ENCODE assay signal across 9 cellular contexts in the genomic region with DNA sequence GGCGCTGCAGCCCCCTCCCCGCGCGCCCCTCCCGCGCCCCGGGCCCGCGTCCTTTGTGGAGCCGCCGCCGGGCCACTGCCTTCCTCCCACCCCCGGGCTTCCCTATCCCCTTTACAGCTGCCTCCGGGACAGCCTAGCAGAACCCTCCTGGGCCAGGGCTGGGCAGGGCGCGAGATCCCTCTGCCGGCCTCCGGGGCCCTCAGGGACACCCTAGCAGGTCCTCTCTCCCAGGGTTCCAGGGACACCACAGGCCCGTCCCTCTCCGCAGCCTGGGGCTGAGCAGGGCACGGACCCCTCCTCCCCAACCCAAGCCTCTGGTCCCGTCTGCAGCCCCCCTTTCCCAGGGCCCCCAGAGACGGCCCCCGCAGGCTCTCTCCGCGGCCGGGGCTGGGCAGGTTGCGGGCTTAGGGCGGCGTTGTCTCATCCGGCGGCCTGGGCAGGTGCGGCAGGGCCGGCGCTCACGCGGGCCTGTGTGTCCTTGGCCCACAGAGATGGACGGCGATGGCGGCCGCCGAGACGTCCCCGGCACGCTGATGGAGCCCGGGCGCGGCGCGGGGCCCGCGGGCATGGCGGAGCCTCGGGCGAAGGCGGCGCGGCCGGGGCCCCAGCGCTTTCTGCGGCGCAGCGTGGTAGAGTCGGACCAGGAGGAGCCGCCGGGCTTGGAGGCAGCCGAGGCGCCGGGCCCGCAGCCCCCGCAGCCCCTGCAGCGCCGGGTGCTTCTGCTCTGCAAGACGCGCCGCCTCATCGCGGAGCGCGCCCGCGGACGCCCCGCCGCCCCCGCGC. TPM values are rescaled to one million over a fixed set of nuclear protein-coding genes. Genes with fewer than 3 reads are reported as not detected.
DNase-seq lines count a peak whose midpoint lies in the region; ATAC-seq and TF ChIP-seq lines count a peak whose summit lies in the region.
"Had no signal": no experiment of that assay in that cellular context is flagged by ENCODE, and none has a peak within 500 bp of the region (broad histone marks: within the 10 kb centered on the region; RNA-seq: fewer than 3 reads in every experiment).

No MANE protein-coding gene starts in this region.

- H3F3A ChIP-seq in GM23338 (replicated peaks; ENCODE audit: low read depth) (no peaks in the 10 kb centered on the region), SK-N-SH (replicated peaks; ENCODE audit: insufficient read depth) (no peaks in the 10 kb centered on the region)

- no peak for TF ChIP-seq POLR2A in prostate gland (IDR thresholded peaks at IDR 0.05)

- TF ChIP-seq RAD21 in SK-N-SH (IDR thresholded peaks at IDR 0.05; ENCODE audit: low read length) = no peak

- TF ChIP-seq CTCF in GM23338 (conservative IDR thresholded peaks at IDR 0.05; ENCODE audit: low read depth in 2 of 2) (no peak), SK-N-SH (IDR thresholded peaks at IDR 0.05) (no peak), foreskin keratinocyte (conservative IDR thresholded peaks at IDR 0.05) (no peak), prostate gland (IDR thresholded peaks at IDR 0.05) (no peak), brain microvascular endothelial cell (IDR thresholded peaks at IDR 0.05; ENCODE audit: low read depth, low read length, missing control alignments) (no peak)

- H3K27me3 ChIP-seq in GM23338 (ENCODE audit: insufficient read depth) = peaks cover 29% of the 10 kb centered on the region
- peaks cover 15% of the 10 kb centered on the region for H3K27me3 ChIP-seq in SK-N-SH (ENCODE audit: insufficient read depth)
- H3K27me3 ChIP-seq in foreskin keratinocyte = peaks cover 80% of the 10 kb centered on the region
- no peaks in the 10 kb centered on the region for H3K27me3 ChIP-seq in prostate gland (replicated peaks; ENCODE audit: insufficient read depth)
- H3K27me3 ChIP-seq in brain microvascular endothelial cell (replicated peaks) = peaks cover 43% of the 10 kb centered on the region

- H3K4me1 Mint-ChIP-seq in GM23338 = peaks cover 37% of the 10 kb centered on the region

- H3K9ac ChIP-seq in SK-N-SH = no peak overlapping the region

- peaks cover 12% of the 10 kb centered on the region; the same call in 1 of the 2 replicates for H3K4me1 ChIP-seq in GM23338 (ENCODE audit: insufficient read depth)
- H3K4me1 ChIP-seq in SK-N-SH (ENCODE audit: control insufficient read depth in 1 of 2, insufficient read depth in 2 of 2, low read depth in 1 of 2, low read length in 1 of 2) = peaks cover 0 to 63% of the 10 kb centered on the region in 2 experiments; a peak in 2 of 4 replicates
- H3K4me1 ChIP-seq in foreskin keratinocyte = no peaks in the 10 kb centered on the region
- H3K4me1 ChIP-seq in prostate gland (replicated peaks) = peaks cover 18% of the 10 kb centered on the region

- peaks cover 34% of the 10 kb centered on the region for H3K79me2 ChIP-seq in GM23338 (replicated peaks; ENCODE audit: insufficient read depth)
- H3K79me2 ChIP-seq in SK-N-SH (ENCODE audit: insufficient read depth) = no peaks in the 10 kb centered on the region

- no peaks in the 10 kb centered on the region; the same call in 2 of the 3 replicates for H3K36me3 Mint-ChIP-seq in GM23338 (ENCODE audit: low read depth)

- peak overlapping the region; percentile 74 for H3K4me3 ChIP-seq in GM23338
- H3K4me3 ChIP-seq in SK-N-SH (ENCODE audit: low read depth in 2 of 2, low read length in 1 of 2) = peak overlapping the region in 1 of 2 experiments; percentile 55; a peak in 3 of 4 replicates
- H3K4me3 ChIP-seq in prostate gland = peak overlapping the region; percentile 45 to 69
- no peak overlapping the region for H3K4me3 ChIP-seq in brain microvascular endothelial cell (ENCODE audit: low read depth, low read length)

- POLR2A ChIA-PET in SK-N-SH (lab: Yijun Ruan, JAX) = no interaction called here

- H3K9me2 ChIP-seq in GM23338 (ENCODE audit: insufficient read depth) (no peaks in the 10 kb centered on the region), SK-N-SH (no peaks in the 10 kb centered on the region)

- in situ Hi-C loops in brain microvascular endothelial cell (cut with HindIII; ENCODE audit: low pct_ligation_motif_present, low sequenced_read_pairs) = no loop called here

- H3K9me3 ChIP-seq in SK-N-SH (no peaks in the 10 kb centered on the region), prostate gland (no peaks in the 10 kb centered on the region)

- no peaks in the 10 kb centered on the region for H3K36me3 ChIP-seq in GM23338 (ENCODE audit: insufficient read depth)
- H3K36me3 ChIP-seq in SK-N-SH (replicated peaks in 1 of 2; ENCODE audit: control insufficient read depth in 1 of 2, insufficient read depth in 2 of 2, low read length in 1 of 2) = no peaks in the 10 kb centered on the region
- H3K36me3 ChIP-seq in prostate gland = no peaks in the 10 kb centered on the region
- no peaks in the 10 kb centered on the region for H3K36me3 ChIP-seq in brain microvascular endothelial cell (replicated peaks)

- DNase-seq in GM23338 (ENCODE audit: low spot score) (peak; percentile 57), SK-N-SH (peak; percentile 84), foreskin keratinocyte (no peak), prostate gland (ENCODE audit: low spot score) (no peak), ureter (ENCODE audit: low spot score) (no peak), brain microvascular endothelial cell (no peak)
- DNase-seq in effector CD8-positive, alpha-beta T cell (lab: John Stamatoyannopoulos, UW) = no peak

- intact Hi-C loops in prostate gland (cut with DNase I) = loop anchor here (2.0 to 5.0 kb wide), 2 partner anchors 22 to 52 kb away; partner anchors contain the start of gene NINJ1

- H2AFZ ChIP-seq in GM23338 (peak overlapping the region; percentile 56; the same call in 1 of the 2 replicates), SK-N-SH (ENCODE audit: low read depth) (0 out of 2 replicates have a peak overlapping the region, but pooled peaks have one; percentile 22)

- WGBS in SK-N-SH (ENCODE audit: low lambda C conversion rate) = 6% methylated on average over 11 of the region's 87 CpGs
- 3% methylated on average over 24 of the region's 87 CpGs for whole genome bisulfite sequencing in prostate gland

- H3K4me3 Mint-ChIP-seq in GM23338 = peak overlapping the region; percentile 66

- H3K27ac Mint-ChIP-seq in GM23338 = no peak overlapping the region

- H4K20me1 ChIP-seq in GM23338 (replicated peaks; ENCODE audit: insufficient read depth) (peaks cover 12% of the 10 kb centered on the region), SK-N-SH (ENCODE audit: insufficient read depth) (no peaks in the 10 kb centered on the region)

- no peaks in the 10 kb centered on the region; the same call in 2 of the 3 replicates for H3K9me3 Mint-ChIP-seq in GM23338

- peak; percentile 29 for ATAC-seq in GM23338
- ATAC-seq in foreskin keratinocyte = peak; percentile 26
- ATAC-seq in HG02642 (IDR thresholded peaks at IDR 0.05; ENCODE audit: poor library complexity, unreplicated experiment) = no peak

- no peak for TF ChIP-seq EP300 in SK-N-SH (IDR thresholded peaks at IDR 0.05; ENCODE audit: borderline replicate concordance in 1 of 2, low read depth in 1 of 2, low read length in 1 of 2)

- H3K4me2 ChIP-seq in GM23338 (peak overlapping the region; percentile 90), SK-N-SH (peak overlapping the region; percentile 37)

- H3K27me3 Mint-ChIP-seq in GM23338 (ENCODE audit: insufficient read depth, low read depth, poor library complexity) = peaks cover 22% of the 10 kb centered on the region

- CTCF ChIA-PET in SK-N-SH (lab: Yijun Ruan, JAX) = interaction anchor here (0.8 to 2.2 kb wide), 3 partner anchors 9 to 119 kb away, joined by 3 to 10 read pairs (median 3); no protein-coding TSS in a partner anchor

- no peak overlapping the region for H3K27ac ChIP-seq in GM23338 (ENCODE audit: low read depth)
- H3K27ac ChIP-seq in SK-N-SH (ENCODE audit: low read depth in 2 of 2, low read length in 1 of 2) = peak overlapping the region in 1 of 2 experiments; percentile 76; a peak in 1 of 4 replicates
- no peak overlapping the region for H3K27ac ChIP-seq in foreskin keratinocyte
- peak overlapping the region; percentile 17 to 62 for H3K27ac ChIP-seq in prostate gland
- no peak overlapping the region for H3K27ac ChIP-seq in brain microvascular endothelial cell

TF ChIP-seq in GM23338, 12 proteins besides CTCF, POLR2A, EP300 and RAD21 (continues in another document):
- TF ChIP-seq JUNB (IDR thresholded peaks at IDR 0.05; ENCODE audit: unreplicated experiment) (no peak), EZH2phosphoT487 (IDR thresholded peaks at IDR 0.05; ENCODE audit: unreplicated experiment) (no peak), STAT1 (IDR thresholded peaks at IDR 0.05; ENCODE audit: unreplicated experiment) (no peak)

TF ChIP-seq in SK-N-SH, 30 proteins besides CTCF, POLR2A, EP300 and RAD21 (continues in another document):
- TF ChIP-seq PBX3 (IDR thresholded peaks at IDR 0.05) (no peak), ELF1 (IDR thresholded peaks at IDR 0.05) (no peak), CHD2 (IDR thresholded peaks at IDR 0.05; ENCODE audit: low read length, partially characterized antibody) (no peak), MEF2A (IDR thresholded peaks at IDR 0.05; ENCODE audit: borderline replicate concordance, low read depth) (no peak)

RNA-seq across cellular contexts. Expression of gene WNK2, which starts 0.7 kb away (rescaled TPM):
- total RNA-seq in GM23338 (2014; rRNA removed; shearing (Covaris generic)) = 93.4 and 102 TPM in 2 replicates
- polyA plus RNA-seq in GM23338 (2016; fragmentation: Nextera tagmentation; extraction: Ambion mirVana) = 56.4 and 61.7 TPM in 2 replicates
- polyA plus RNA-seq in SK-N-SH (2012; rRNA removed) = 0.12 and 0.36 TPM in 2 replicates
- 0.40 and 1.2 TPM in 2 replicates for polyA plus RNA-seq in SK-N-SH (2012; cell fraction: cytosol; rRNA removed)
- 1.8 and 5.0 TPM in 2 replicates for polyA plus RNA-seq in SK-N-SH (2012; cell fraction: nucleus; rRNA removed)
- total RNA-seq in foreskin keratinocyte = 0.04 and 0.14 TPM in 2 replicates
- 0.10 TPM in 1 of 2 replicates, not detected in the other for polyA plus RNA-seq in foreskin keratinocyte
- 100 to 1,000 TPM in 1 of 2 donors, 10 to 100 TPM in 1; 77.9 to 136 TPM for total RNA-seq in prostate gland
- 40.0 TPM for total RNA-seq in ureter
- total RNA-seq: HT1080 had no signal

RNA-seq across cellular contexts. Expression of gene NINJ1, which starts 50.6 kb away (rescaled TPM):
- total RNA-seq in GM23338 (2014; rRNA removed; shearing (Covaris generic)) = 31.2 and 39.7 TPM in 2 replicates
- polyA plus RNA-seq in GM23338 (2016; fragmentation: Nextera tagmentation; extraction: Ambion mirVana) (33.3 and 36.3 TPM in 2 replicates), SK-N-SH (2012; rRNA removed) (23.2 and 31.7 TPM in 2 replicates), foreskin keratinocyte (24.6 and 29.8 TPM in 2 replicates)
- 12.9 and 25.6 TPM in 2 replicates for polyA plus RNA-seq in SK-N-SH (2012; cell fraction: cytosol; rRNA removed)
- polyA plus RNA-seq in SK-N-SH (2012; cell fraction: nucleus; rRNA removed) = 14.4 and 14.8 TPM in 2 replicates
- total RNA-seq in foreskin keratinocyte (15.8 and 17.7 TPM in 2 replicates), prostate gland (100 to 1,000 TPM; 139 to 183 TPM), ureter (32.1 TPM)

Comparison
In these comparisons a context has a peak if more than half of its experiments do, and no peak if none do; other contexts are left out.
1. DNase-seq: peak in GM23338 (single experiment) and SK-N-SH (single experiment); none in foreskin keratinocyte (0 of 2), prostate gland (single experiment), ureter (single experiment), effector CD8-positive, alpha-beta T cell (single experiment) and brain microvascular endothelial cell (single experiment).
2. H3K27ac ChIP-seq: peak in prostate gland (2 of 2); none in GM23338 (single experiment), foreskin keratinocyte (single experiment) and brain microvascular endothelial cell (single experiment).
3. RNA of gene WNK2, which starts 0.7 kb away (total RNA-seq): 77.9 to 136 TPM in prostate gland, 93.4 to 102 TPM in GM23338 and 40.0 TPM in ureter (single experiment); 0.04 to 0.14 TPM in foreskin keratinocyte; every median in the first group is over 10 times any median in the second.